In the genomic region with DNA sequence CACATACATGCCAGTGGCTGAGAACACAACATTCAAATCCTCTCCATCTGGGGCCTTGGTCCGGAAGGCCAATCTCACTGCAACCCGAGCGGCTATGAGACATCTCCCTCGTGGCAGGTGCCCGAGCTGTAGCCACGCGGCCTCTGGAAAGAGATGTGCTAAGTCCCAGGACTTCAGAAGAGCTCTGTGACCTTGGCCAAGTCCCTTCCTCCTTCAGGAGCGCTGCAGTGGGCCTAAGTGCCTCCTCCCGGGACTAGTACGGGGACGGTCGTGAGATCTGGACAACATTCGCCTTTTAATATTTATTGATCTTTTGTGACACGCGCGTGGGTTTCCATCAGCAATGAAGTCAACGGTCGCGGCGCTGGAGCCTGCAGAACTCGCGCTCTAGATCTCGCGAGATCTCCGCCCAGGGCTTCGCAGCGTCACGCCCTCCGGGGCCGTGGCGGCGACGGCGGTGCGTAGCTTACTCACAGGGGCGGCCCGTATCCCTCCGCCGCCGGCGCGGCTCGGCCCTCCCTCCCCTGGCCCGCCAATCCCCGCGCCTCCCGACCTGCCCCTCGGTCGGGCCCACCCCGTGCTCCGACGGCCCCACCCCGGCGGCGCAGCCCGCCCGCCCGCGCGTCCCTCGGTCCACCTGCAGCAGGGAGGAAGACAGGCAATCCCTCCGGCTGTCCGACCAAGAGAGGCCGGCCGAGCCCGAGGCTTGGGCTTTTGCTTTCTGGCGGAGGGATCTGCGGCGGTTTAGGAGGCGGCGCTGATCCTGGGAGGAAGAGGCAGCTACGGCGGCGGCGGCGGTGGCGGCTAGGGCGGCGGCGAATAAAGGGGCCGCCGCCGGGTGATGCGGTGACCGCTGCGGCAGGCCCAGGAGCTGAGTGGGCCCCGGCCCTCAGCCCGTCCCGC, we compare ENCODE assay signal across 1 cellular context.
TF ChIP-seq lines count a peak whose summit lies in the region.

A gene (plus strand): TSS at position 588 of the 903 bp plus-strand sequence. CDS start 453 bp downstream, outside the sequence.

TF ChIP-seq in HepG2, 621 proteins besides CTCF, POLR2A, EP300 and RAD21 (continued from another document and continues in another):
- TF ChIP-seq, protein P1, sequence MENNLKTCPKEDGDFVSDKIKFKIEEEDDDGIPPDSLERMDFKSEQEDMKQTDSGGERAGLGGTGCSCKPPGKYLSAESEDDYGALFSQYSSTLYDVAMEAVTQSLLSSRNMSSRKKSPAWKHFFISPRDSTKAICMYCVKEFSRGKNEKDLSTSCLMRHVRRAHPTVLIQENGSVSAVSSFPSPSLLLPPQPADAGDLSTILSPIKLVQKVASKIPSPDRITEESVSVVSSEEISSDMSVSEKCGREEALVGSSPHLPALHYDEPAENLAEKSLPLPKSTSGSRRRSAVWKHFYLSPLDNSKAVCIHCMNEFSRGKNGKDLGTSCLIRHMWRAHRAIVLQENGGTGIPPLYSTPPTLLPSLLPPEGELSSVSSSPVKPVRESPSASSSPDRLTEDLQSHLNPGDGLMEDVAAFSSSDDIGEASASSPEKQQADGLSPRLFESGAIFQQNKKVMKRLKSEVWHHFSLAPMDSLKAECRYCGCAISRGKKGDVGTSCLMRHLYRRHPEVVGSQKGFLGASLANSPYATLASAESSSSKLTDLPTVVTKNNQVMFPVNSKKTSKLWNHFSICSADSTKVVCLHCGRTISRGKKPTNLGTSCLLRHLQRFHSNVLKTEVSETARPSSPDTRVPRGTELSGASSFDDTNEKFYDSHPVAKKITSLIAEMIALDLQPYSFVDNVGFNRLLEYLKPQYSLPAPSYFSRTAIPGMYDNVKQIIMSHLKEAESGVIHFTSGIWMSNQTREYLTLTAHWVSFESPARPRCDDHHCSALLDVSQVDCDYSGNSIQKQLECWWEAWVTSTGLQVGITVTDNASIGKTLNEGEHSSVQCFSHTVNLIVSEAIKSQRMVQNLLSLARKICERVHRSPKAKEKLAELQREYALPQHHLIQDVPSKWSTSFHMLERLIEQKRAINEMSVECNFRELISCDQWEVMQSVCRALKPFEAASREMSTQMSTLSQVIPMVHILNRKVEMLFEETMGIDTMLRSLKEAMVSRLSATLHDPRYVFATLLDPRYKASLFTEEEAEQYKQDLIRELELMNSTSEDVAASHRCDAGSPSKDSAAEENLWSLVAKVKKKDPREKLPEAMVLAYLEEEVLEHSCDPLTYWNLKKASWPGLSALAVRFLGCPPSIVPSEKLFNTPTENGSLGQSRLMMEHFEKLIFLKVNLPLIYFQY (CRISPR knock-in tag; IDR thresholded peaks at IDR 0.05; ENCODE audit: borderline replicate concordance), result 0 out of 2 replicates have a peak, but pooled peaks have one; percentile 58
- TF ChIP-seq GFI1 (CRISPR knock-in tag; IDR thresholded peaks at IDR 0.05; ENCODE audit: borderline replicate concordance) (no peak), ZSCAN21 (CRISPR knock-in tag; IDR thresholded peaks at IDR 0.05; ENCODE audit: borderline replicate concordance) (no peak; the same call in 1 of the 2 replicates), SP5 (CRISPR knock-in tag; IDR thresholded peaks at IDR 0.05; ENCODE audit: borderline replicate concordance, low read depth) (peak; percentile 41; the same call in 1 of the 2 replicates), ZNF839 (CRISPR knock-in tag; IDR thresholded peaks at IDR 0.05; ENCODE audit: borderline replicate concordance) (no peak), REXO4 (CRISPR knock-in tag; IDR thresholded peaks at IDR 0.05; ENCODE audit: borderline replicate concordance) (no peak), AHR (CRISPR knock-in tag; IDR thresholded peaks at IDR 0.05) (0 out of 2 replicates have a peak, but pooled peaks have one; percentile 11), ARNT2 (CRISPR knock-in tag; IDR thresholded peaks at IDR 0.05; ENCODE audit: low read depth) (peak; percentile 89), ZNF841 (CRISPR knock-in tag; IDR thresholded peaks at IDR 0.05; ENCODE audit: borderline replicate concordance) (0 out of 2 replicates have a peak, but pooled peaks have one; percentile 86), MTF2 (CRISPR knock-in tag; IDR thresholded peaks at IDR 0.05; ENCODE audit: borderline replicate concordance) (no peak), RNF2 (conservative IDR thresholded peaks at IDR 0.05; ENCODE audit: low read depth) (peak; percentile 86; the same call in 1 of the 2 replicates), HOXA7 (CRISPR knock-in tag; IDR thresholded peaks at IDR 0.05) (no peak), ZBTB21 (CRISPR knock-in tag; IDR thresholded peaks at IDR 0.05) (0 out of 2 replicates have a peak, but pooled peaks have one; percentile 12), ZNF274 (CRISPR knock-in tag; IDR thresholded peaks at IDR 0.05) (no peak; the same call in 1 of the 2 replicates), AGO2 (optimal IDR thresholded peaks at IDR 0.05; ENCODE audit: low read depth, low read length) (no peak), EHMT2 (IDR thresholded peaks at IDR 0.05; ENCODE audit: borderline replicate concordance, low read depth, low read length) (no peak), DNMT1 (CRISPR knock-in tag; IDR thresholded peaks at IDR 0.05) (peak; percentile 54; the same call in 1 of the 2 replicates), KLF15 (CRISPR knock-in tag; IDR thresholded peaks at IDR 0.05; ENCODE audit: borderline replicate concordance) (no peak), TEAD2 (CRISPR knock-in tag; IDR thresholded peaks at IDR 0.05) (no peak), HNRNPK (IDR thresholded peaks at IDR 0.05; ENCODE audit: low read depth, low read length, poor library complexity, severe bottlenecking) (peak; percentile 67), RFX3 (CRISPR knock-in tag; IDR thresholded peaks at IDR 0.05) (no peak), PCBP2 (optimal IDR thresholded peaks at IDR 0.05; ENCODE audit: low read depth, low read length, poor library complexity, severe bottlenecking) (no peak), NFIB (CRISPR knock-in tag; IDR thresholded peaks at IDR 0.05; ENCODE audit: borderline replicate concordance) (no peak), HNF4A (CRISPR knock-in tag; IDR thresholded peaks at IDR 0.05) (no peak), THAP11 (CRISPR knock-in tag; IDR thresholded peaks at IDR 0.05) (peak; percentile 84), SUZ12 (IDR thresholded peaks at IDR 0.05; ENCODE audit: low read depth, low read length) (no peak), FOXP1 (IDR thresholded peaks at IDR 0.05) (no peak), FOXP1 (CRISPR knock-in tag; IDR thresholded peaks at IDR 0.05) (no peak), KDM5B (CRISPR knock-in tag; IDR thresholded peaks at IDR 0.05; ENCODE audit: borderline replicate concordance) (peak; percentile 45; the same call in 1 of the 2 replicates), PRPF4 (IDR thresholded peaks at IDR 0.05; ENCODE audit: low read depth, low read length, poor library complexity, severe bottlenecking) (no peak)
- TF ChIP-seq, protein P2, sequence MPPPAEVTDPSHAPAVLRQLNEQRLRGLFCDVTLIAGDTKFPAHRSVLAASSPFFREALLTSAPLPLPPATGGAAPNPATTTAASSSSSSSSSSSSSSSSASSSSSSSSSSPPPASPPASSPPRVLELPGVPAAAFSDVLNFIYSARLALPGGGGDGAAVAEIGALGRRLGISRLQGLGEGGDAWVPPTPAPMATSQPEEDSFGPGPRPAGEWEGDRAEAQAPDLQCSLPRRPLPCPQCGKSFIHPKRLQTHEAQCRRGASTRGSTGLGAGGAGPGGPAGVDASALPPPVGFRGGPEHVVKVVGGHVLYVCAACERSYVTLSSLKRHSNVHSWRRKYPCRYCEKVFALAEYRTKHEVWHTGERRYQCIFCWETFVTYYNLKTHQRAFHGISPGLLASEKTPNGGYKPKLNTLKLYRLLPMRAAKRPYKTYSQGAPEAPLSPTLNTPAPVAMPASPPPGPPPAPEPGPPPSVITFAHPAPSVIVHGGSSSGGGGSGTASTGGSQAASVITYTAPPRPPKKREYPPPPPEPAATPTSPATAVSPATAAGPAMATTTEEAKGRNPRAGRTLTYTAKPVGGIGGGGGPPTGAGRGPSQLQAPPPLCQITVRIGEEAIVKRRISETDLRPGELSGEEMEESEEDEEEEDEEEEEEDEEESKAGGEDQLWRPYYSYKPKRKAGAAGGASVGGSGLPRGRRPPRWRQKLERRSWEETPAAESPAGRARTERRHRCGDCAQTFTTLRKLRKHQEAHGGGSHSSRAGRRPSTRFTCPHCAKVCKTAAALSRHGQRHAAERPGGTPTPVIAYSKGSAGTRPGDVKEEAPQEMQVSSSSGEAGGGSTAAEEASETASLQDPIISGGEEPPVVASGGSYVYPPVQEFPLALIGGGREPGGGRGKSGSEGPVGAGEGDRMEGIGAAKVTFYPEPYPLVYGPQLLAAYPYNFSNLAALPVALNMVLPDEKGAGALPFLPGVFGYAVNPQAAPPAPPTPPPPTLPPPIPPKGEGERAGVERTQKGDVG (CRISPR knock-in tag; IDR thresholded peaks at IDR 0.05; ENCODE audit: borderline replicate concordance), result no peak
- TF ChIP-seq, protein P3, sequence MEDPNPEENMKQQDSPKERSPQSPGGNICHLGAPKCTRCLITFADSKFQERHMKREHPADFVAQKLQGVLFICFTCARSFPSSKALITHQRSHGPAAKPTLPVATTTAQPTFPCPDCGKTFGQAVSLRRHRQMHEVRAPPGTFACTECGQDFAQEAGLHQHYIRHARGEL (CRISPR knock-in tag; IDR thresholded peaks at IDR 0.05), result no peak
- TF ChIP-seq, protein P4, sequence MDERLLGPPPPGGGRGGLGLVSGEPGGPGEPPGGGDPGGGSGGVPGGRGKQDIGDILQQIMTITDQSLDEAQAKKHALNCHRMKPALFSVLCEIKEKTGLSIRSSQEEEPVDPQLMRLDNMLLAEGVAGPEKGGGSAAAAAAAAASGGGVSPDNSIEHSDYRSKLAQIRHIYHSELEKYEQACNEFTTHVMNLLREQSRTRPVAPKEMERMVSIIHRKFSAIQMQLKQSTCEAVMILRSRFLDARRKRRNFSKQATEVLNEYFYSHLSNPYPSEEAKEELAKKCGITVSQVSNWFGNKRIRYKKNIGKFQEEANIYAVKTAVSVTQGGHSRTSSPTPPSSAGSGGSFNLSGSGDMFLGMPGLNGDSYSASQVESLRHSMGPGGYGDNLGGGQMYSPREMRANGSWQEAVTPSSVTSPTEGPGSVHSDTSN (CRISPR knock-in tag; IDR thresholded peaks at IDR 0.05), result no peak
- TF ChIP-seq, protein P5, sequence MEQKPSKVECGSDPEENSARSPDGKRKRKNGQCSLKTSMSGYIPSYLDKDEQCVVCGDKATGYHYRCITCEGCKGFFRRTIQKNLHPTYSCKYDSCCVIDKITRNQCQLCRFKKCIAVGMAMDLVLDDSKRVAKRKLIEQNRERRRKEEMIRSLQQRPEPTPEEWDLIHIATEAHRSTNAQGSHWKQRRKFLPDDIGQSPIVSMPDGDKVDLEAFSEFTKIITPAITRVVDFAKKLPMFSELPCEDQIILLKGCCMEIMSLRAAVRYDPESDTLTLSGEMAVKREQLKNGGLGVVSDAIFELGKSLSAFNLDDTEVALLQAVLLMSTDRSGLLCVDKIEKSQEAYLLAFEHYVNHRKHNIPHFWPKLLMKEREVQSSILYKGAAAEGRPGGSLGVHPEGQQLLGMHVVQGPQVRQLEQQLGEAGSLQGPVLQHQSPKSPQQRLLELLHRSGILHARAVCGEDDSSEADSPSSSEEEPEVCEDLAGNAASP (CRISPR knock-in tag; IDR thresholded peaks at IDR 0.05; ENCODE audit: borderline replicate concordance), result no peak
- TF ChIP-seq, protein P6, sequence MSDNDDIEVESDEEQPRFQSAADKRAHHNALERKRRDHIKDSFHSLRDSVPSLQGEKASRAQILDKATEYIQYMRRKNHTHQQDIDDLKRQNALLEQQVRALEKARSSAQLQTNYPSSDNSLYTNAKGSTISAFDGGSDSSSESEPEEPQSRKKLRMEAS (IDR thresholded peaks at IDR 0.05), result peak; percentile 92
- TF ChIP-seq, protein P7, sequence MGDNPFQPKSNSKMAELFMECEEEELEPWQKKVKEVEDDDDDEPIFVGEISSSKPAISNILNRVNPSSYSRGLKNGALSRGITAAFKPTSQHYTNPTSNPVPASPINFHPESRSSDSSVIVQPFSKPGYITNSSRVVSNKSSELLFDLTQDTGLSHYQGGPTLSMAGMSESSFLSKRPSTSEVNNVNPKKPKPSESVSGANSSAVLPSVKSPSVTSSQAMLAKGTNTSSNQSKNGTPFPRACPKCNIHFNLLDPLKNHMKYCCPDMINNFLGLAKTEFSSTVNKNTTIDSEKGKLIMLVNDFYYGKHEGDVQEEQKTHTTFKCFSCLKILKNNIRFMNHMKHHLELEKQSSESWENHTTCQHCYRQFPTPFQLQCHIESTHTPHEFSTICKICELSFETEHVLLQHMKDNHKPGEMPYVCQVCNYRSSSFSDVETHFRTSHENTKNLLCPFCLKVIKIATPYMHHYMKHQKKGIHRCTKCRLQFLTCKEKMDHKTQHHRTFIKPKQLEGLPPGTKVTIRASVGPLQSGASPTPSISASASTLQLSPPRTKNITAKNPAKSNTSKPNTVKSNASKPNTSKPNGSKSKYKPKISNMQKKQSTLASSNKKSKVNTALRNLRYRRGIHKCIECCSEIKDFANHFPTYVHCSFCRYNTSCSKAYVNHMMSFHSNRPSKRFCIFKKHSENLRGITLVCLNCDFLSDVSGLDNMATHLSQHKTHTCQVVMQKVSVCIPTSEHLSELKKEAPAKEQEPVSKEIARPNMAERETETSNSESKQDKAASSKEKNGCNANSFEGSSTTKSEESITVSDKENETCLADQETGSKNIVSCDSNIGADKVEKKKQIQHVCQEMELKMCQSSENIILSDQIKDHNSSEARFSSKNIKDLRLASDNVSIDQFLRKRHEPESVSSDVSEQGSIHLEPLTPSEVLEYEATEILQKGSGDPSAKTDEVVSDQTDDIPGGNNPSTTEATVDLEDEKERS (CRISPR knock-in tag; IDR thresholded peaks at IDR 0.05), result no peak
- TF ChIP-seq, protein P8, sequence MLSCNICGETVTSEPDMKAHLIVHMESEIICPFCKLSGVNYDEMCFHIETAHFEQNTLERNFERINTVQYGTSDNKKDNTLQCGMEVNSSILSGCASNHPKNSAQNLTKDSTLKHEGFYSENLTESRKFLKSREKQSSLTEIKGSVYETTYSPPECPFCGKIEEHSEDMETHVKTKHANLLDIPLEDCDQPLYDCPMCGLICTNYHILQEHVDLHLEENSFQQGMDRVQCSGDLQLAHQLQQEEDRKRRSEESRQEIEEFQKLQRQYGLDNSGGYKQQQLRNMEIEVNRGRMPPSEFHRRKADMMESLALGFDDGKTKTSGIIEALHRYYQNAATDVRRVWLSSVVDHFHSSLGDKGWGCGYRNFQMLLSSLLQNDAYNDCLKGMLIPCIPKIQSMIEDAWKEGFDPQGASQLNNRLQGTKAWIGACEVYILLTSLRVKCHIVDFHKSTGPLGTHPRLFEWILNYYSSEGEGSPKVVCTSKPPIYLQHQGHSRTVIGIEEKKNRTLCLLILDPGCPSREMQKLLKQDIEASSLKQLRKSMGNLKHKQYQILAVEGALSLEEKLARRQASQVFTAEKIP (CRISPR knock-in tag; IDR thresholded peaks at IDR 0.05; ENCODE audit: borderline replicate concordance), result no peak
- TF ChIP-seq, protein P9, sequence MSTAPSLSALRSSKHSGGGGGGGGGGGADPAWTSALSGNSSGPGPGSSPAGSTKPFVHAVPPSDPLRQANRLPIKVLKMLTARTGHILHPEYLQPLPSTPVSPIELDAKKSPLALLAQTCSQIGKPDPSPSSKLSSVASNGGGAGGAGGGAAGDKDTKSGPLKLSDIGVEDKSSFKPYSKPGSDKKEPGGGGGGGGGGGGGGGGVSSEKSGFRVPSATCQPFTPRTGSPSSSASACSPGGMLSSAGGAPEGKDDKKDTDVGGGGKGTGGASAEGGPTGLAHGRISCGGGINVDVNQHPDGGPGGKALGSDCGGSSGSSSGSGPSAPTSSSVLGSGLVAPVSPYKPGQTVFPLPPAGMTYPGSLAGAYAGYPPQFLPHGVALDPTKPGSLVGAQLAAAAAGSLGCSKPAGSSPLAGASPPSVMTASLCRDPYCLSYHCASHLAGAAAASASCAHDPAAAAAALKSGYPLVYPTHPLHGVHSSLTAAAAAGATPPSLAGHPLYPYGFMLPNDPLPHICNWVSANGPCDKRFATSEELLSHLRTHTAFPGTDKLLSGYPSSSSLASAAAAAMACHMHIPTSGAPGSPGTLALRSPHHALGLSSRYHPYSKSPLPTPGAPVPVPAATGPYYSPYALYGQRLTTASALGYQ (CRISPR knock-in tag; IDR thresholded peaks at IDR 0.05), result peak; percentile 59
- TF ChIP-seq, protein P10, sequence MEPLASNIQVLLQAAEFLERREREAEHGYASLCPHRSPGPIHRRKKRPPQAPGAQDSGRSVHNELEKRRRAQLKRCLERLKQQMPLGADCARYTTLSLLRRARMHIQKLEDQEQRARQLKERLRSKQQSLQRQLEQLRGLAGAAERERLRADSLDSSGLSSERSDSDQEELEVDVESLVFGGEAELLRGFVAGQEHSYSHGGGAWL (CRISPR knock-in tag; IDR thresholded peaks at IDR 0.05), result no peak
